26 cellular contexts compared by ENCODE assay signal in the genomic region with DNA sequence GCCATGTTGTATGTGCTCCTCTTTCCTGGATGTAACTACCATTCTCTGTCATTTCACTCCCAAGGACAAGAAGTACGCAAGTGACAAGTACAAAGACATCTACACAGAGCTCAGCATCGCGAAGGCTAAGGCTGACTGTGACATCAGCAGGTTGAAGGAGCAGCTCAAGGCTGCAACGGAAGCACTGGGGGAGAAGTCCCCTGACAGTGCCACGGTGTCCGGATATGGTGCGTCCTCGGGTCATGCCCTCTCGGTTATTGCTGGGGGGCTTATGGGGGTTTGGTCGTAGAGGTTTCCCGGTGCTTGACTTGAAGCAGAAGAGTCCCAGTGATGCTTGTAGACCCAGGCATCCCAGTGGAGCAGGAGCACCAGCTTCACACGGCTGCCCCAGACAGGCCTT. TPM values are rescaled to one million over a fixed set of nuclear protein-coding genes. Genes with fewer than 3 reads are reported as not detected.
DNase-seq lines count a peak whose midpoint lies in the region; ATAC-seq, FAIRE-seq and TF ChIP-seq lines count a peak whose summit lies in the region.
"Had no signal": no experiment of that assay in that cellular context is flagged by ENCODE, and none has a peak within 500 bp of the region (broad histone marks: within the 10 kb centered on the region; RNA-seq: fewer than 3 reads in every experiment).

No MANE protein-coding gene starts in this region.

- POLR2A ChIA-PET in RWPE1 (lab: Yijun Ruan, JAX; ENCODE audit: low non-redundant PET) = no interaction called here

- TF ChIP-seq CTCF in RWPE1 (conservative IDR thresholded peaks at IDR 0.05; ENCODE audit: low read depth) (no peak), spleen (IDR thresholded peaks at IDR 0.05 in 8 of 11, conservative IDR thresholded peaks at IDR 0.05 in 3 of 11) (no peak), colonic mucosa (IDR thresholded peaks at IDR 0.05) (no peak)

- TF ChIP-seq POLR2A in spleen (IDR thresholded peaks at IDR 0.05) = no peak
- no peak for TF ChIP-seq POLR2A in H54 (IDR thresholded peaks at IDR 0.05; ENCODE audit: low read depth, low read length)

- no peak for ATAC-seq in GM18498 (IDR thresholded peaks at IDR 0.05; ENCODE audit: unreplicated experiment)
- ATAC-seq: left lung had no signal

- H3K27me3 Mint-ChIP-seq in activated T-cell treated with anti-CD3 and anti-CD28 coated beads, Interleukin-2, amount 50 U/mL, for 24 hours = no peaks in the 10 kb centered on the region
- H3K27me3 Mint-ChIP-seq in activated naive CD8-positive, alpha-beta T cell treated with anti-CD3 and anti-CD28 coated beads for 36 hours = no peaks in the 10 kb centered on the region

- WGBS in spleen, 5 donors = 84 to 98% (median 85%) methylated on average over 8 to 12 of the region's 12 CpGs

- peak overlapping the region; percentile 32 for H3K4me3 Mint-ChIP-seq in activated T-cell treated with anti-CD3 and anti-CD28 coated beads, Interleukin-2, amount 50 U/mL, for 24 hours
- H3K4me3 Mint-ChIP-seq in activated naive CD8-positive, alpha-beta T cell treated with anti-CD3 and anti-CD28 coated beads for 36 hours = no peak overlapping the region
- H3K4me3 Mint-ChIP-seq: mesothelial cell of epicardium had no signal

- H3K9ac ChIP-seq in colonic mucosa (ENCODE audit: low read depth in 2 of 2, low read length in 2 of 2) = no peak overlapping the region
- H3K9ac ChIP-seq: SK-N-SH had no signal

- peaks cover 82% of the 10 kb centered on the region for H3K4me1 Mint-ChIP-seq in activated T-cell treated with anti-CD3 and anti-CD28 coated beads, Interleukin-2, amount 50 U/mL, for 24 hours (ENCODE audit: low read depth)
- peaks cover 50% of the 10 kb centered on the region for H3K4me1 Mint-ChIP-seq in activated naive CD8-positive, alpha-beta T cell treated with anti-CD3 and anti-CD28 coated beads for 36 hours
- H3K4me1 Mint-ChIP-seq: mesothelial cell of epicardium had no signal

- H3K9me3 ChIP-seq in spleen (no peaks in the 10 kb centered on the region), colonic mucosa (no peaks in the 10 kb centered on the region)
- H3K9me3 ChIP-seq: left lung, neutrophil, SK-N-SH, uterus had no signal

- FAIRE-seq in H54 (lab: Jason Lieb, UNC) = no peak
- FAIRE-seq: H1 had no signal

- peaks cover 0 to 100% (median 93%) of the 10 kb centered on the region in 6 donors for H3K36me3 ChIP-seq in spleen
- H3K36me3 ChIP-seq in colonic mucosa = peaks cover 26% of the 10 kb centered on the region
- H3K36me3 ChIP-seq: uterus had no signal

- no peaks in the 10 kb centered on the region for H3K9me3 Mint-ChIP-seq in activated T-cell treated with anti-CD3 and anti-CD28 coated beads, Interleukin-2, amount 50 U/mL, for 24 hours
- H3K9me3 Mint-ChIP-seq in activated naive CD8-positive, alpha-beta T cell treated with anti-CD3 and anti-CD28 coated beads for 36 hours = no peaks in the 10 kb centered on the region
- H3K9me3 Mint-ChIP-seq: mesothelial cell of epicardium had no signal

- peak overlapping the region; percentile 99 for H3K27ac Mint-ChIP-seq in activated T-cell treated with anti-CD3 and anti-CD28 coated beads, Interleukin-2, amount 50 U/mL, for 24 hours
- peak overlapping the region; percentile 49 for H3K27ac Mint-ChIP-seq in activated naive CD8-positive, alpha-beta T cell treated with anti-CD3 and anti-CD28 coated beads for 36 hours
- H3K27ac Mint-ChIP-seq: mesothelial cell of epicardium had no signal

- H3K4me1 ChIP-seq in spleen (peaks cover 20 to 100% (median 53%) of the 10 kb centered on the region in 6 donors), colonic mucosa (no peaks in the 10 kb centered on the region)
- H3K4me1 ChIP-seq: uterus had no signal

- CTCF ChIA-PET in RWPE1 (lab: Yijun Ruan, JAX) = interaction anchor here (0.6 to 0.7 kb wide), 2 partner anchors 156 to 813 kb away, joined by 3 read pairs; no protein-coding TSS in a partner anchor

- no peak for DNase-seq in activated T-cell treated with anti-CD3 and anti-CD28 coated beads, Interleukin-2, amount 50 U/mL, for 24 hours
- DNase-seq in activated T-cell treated with anti-CD3 and anti-CD28 coated beads, Interleukin-2, amount 50 U/mL, for 1 hour = no peak
- DNase-seq in RWPE1 (ENCODE audit: low spot score) (no peak), spleen (no peak), H54 (ENCODE audit: insufficient read length, low spot score) (no peak), colonic mucosa (no peak)
- no peak for DNase-seq in activated naive CD8-positive, alpha-beta T cell treated with anti-CD3 and anti-CD28 coated beads for 36 hours
- DNase-seq: activated CD4-positive, CD25-positive, alpha-beta regulatory T cell treated with anti-CD3 and anti-CD28 coated beads, Interleukin-2, amount 50 U/mL, for 72 hours; amniotic stem cell; DMS79; left lung; MM.1S; NCI-H1436 treated with DMSO at 0.1 percent for 48 hours; NCI-H2171; NCI-H526 treated with DMSO at 0.1 percent for 48 hours; retina; RPMI8226; SK-N-SH; stimulated activated CD4-positive, alpha-beta T cell treated with anti-CD3 and anti-CD28 coated beads, Interleukin-12 subunit alpha, Interleukin-12 subunit beta, amount 100 ng/mL, for 4 hours; uterus had no signal

- intact Hi-C loops in spleen (cut with DNase I; ENCODE audit: low total_unique reads) (loop anchor here (10.0 kb wide), 1 partner anchor 58 kb away; the partner anchor contains the start of gene FLCN), colonic mucosa (cut with DNase I) (no loop called here)

- H3K27me3 ChIP-seq in spleen (replicated peaks in 1 of 7) = no peaks in the 10 kb centered on the region
- no peaks in the 10 kb centered on the region for H3K27me3 ChIP-seq in colonic mucosa
- H3K27me3 ChIP-seq: left lung, neutrophil, uterus had no signal

- no peak overlapping the region for H3K4me3 ChIP-seq in spleen
- H3K4me3 ChIP-seq in colonic mucosa = no peak overlapping the region
- H3K4me3 ChIP-seq: left lung, uterus had no signal

- peaks cover 95% of the 10 kb centered on the region for H3K36me3 Mint-ChIP-seq in activated T-cell treated with anti-CD3 and anti-CD28 coated beads, Interleukin-2, amount 50 U/mL, for 24 hours (ENCODE audit: low read depth)
- peaks cover 39% of the 10 kb centered on the region for H3K36me3 Mint-ChIP-seq in activated naive CD8-positive, alpha-beta T cell treated with anti-CD3 and anti-CD28 coated beads for 36 hours

- H3K27ac ChIP-seq in RWPE1 (peak overlapping the region; percentile 88), spleen (peak overlapping the region in 7 of 8 donors; percentile 14 to 78 (median 69)), colonic mucosa (no peak overlapping the region)
- H3K27ac ChIP-seq: C4-2B, epithelial cell of prostate, left lung, uterus had no signal

RNA-seq across cellular contexts. Expression of gene PLD6, which starts 28.9 kb away (rescaled TPM):
- total RNA-seq in activated naive CD8-positive, alpha-beta T cell treated with anti-CD3 and anti-CD28 coated beads for 36 hours = 10 to 100 TPM; 19.4 to 19.5 TPM
- 1 to 10 TPM; 1.4 to 5.6 (median 3.7) TPM for total RNA-seq in spleen
- 1 to 10 TPM; 2.2 to 3.9 (median 3.0) TPM for polyA plus RNA-seq in spleen
- total RNA-seq in colonic mucosa = 1 to 10 TPM; 1.3 to 1.4 TPM

RNA-seq across cellular contexts. Expression of gene FLCN, which starts 59.8 kb away (rescaled TPM):
- total RNA-seq in activated naive CD8-positive, alpha-beta T cell treated with anti-CD3 and anti-CD28 coated beads for 36 hours = 10 to 100 TPM; 21.3 to 22.7 TPM
- total RNA-seq in spleen (10 to 100 TPM; 53.9 to 91.6 (median 81.5) TPM), colonic mucosa (10 to 100 TPM; 34.2 to 36.7 TPM)
- polyA plus RNA-seq in spleen = 10 to 100 TPM in 1 of 3 donors, 1 to 10 TPM in 2; 9.1 to 34.1 (median 9.9) TPM
